ENCODE assay signal across 2 cellular contexts in the genomic region with DNA sequence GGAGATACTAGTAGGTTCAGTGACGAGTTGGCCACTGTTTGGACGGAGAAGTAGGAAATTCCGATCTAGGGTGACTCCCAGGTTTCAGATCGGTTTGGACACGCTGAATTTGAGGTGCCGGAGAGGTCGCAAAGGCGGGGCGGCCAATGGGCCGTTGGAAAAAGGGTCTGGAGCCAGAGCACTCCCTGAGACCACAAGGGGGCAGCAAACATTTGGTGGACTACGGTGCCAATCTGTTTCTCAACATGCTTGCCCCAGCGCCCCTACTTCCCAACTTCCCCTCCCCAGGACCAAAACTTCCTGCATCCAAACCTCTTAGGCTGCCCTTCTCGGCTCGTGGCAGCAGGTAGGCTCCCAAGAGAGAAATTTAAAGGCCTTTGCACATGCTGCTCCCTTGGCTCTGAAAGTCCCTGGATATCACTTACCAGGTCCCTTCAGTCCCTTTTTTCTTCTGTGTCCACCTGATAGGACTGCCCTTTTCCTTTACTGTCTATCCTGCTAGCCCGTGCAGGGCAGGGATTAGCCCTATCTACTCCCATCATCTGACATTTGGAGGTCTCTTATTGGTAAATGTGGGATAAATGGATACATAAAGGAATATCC.
A peak's percentile ranks its signal among the peaks of the same experiment; 100 is the strongest.
TF ChIP-seq lines count a peak whose summit lies in the region.

No MANE protein-coding gene starts in this region.

TF ChIP-seq in GM12891, 5 proteins besides CTCF, POLR2A, EP300 and RAD21:
- TF ChIP-seq POU2F2 (IDR thresholded peaks at IDR 0.05; ENCODE audit: low read depth, low read length) (no peak), POLR2AphosphoS5 (IDR thresholded peaks at IDR 0.05; ENCODE audit: low read depth, low read length) (no peak), PAX5 (IDR thresholded peaks at IDR 0.05; ENCODE audit: insufficient read depth, low read length, severe bottlenecking) (no peak), TAF1 (IDR thresholded peaks at IDR 0.05; ENCODE audit: low read depth, low read length) (no peak), SPI1 (IDR thresholded peaks at IDR 0.05; ENCODE audit: low read depth, low read length) (no peak)

TF ChIP-seq in SK-N-SH, 30 proteins besides CTCF, POLR2A, EP300 and RAD21:
- TF ChIP-seq USF1 (IDR thresholded peaks at IDR 0.05; ENCODE audit: borderline replicate concordance, low read depth) (no peak), EZH2phosphoT487 (IDR thresholded peaks at IDR 0.05; ENCODE audit: borderline replicate concordance, low read depth) (no peak), RFX5 (IDR thresholded peaks at IDR 0.05; ENCODE audit: low read length) (no peak), NFIC (IDR thresholded peaks at IDR 0.05; ENCODE audit: borderline replicate concordance) (0 out of 2 replicates have a peak, but pooled peaks have one; percentile 19), SIN3A (IDR thresholded peaks at IDR 0.05; ENCODE audit: borderline replicate concordance, low read depth, low read length) (0 out of 2 replicates have a peak, but pooled peaks have one; percentile 44), FOSL2 (IDR thresholded peaks at IDR 0.05; ENCODE audit: borderline replicate concordance, low read depth) (no peak), SMC3 (IDR thresholded peaks at IDR 0.05; ENCODE audit: low read depth, low read length) (peak; percentile 89), JUND (IDR thresholded peaks at IDR 0.05) (no peak), ELF1 (IDR thresholded peaks at IDR 0.05) (no peak), USF2 (IDR thresholded peaks at IDR 0.05; ENCODE audit: borderline replicate concordance, low read depth, low read length) (no peak), FOXJ3 (CRISPR knock-in tag; IDR thresholded peaks at IDR 0.05) (no peak)
- TF ChIP-seq, protein P1, sequence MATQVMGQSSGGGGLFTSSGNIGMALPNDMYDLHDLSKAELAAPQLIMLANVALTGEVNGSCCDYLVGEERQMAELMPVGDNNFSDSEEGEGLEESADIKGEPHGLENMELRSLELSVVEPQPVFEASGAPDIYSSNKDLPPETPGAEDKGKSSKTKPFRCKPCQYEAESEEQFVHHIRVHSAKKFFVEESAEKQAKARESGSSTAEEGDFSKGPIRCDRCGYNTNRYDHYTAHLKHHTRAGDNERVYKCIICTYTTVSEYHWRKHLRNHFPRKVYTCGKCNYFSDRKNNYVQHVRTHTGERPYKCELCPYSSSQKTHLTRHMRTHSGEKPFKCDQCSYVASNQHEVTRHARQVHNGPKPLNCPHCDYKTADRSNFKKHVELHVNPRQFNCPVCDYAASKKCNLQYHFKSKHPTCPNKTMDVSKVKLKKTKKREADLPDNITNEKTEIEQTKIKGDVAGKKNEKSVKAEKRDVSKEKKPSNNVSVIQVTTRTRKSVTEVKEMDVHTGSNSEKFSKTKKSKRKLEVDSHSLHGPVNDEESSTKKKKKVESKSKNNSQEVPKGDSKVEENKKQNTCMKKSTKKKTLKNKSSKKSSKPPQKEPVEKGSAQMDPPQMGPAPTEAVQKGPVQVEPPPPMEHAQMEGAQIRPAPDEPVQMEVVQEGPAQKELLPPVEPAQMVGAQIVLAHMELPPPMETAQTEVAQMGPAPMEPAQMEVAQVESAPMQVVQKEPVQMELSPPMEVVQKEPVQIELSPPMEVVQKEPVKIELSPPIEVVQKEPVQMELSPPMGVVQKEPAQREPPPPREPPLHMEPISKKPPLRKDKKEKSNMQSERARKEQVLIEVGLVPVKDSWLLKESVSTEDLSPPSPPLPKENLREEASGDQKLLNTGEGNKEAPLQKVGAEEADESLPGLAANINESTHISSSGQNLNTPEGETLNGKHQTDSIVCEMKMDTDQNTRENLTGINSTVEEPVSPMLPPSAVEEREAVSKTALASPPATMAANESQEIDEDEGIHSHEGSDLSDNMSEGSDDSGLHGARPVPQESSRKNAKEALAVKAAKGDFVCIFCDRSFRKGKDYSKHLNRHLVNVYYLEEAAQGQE (IDR thresholded peaks at IDR 0.05; ENCODE audit: low read depth, low read length): no peak
